ENCODE assay signal across 9 cellular contexts in genomic region chr5:32504923-32505596, GRCh38.
DNase-seq lines count a peak whose midpoint lies in the region; ATAC-seq and TF ChIP-seq lines count a peak whose summit lies in the region.
"Had no signal": no experiment of that assay in that cellular context is flagged by ENCODE, and none has a peak within 500 bp of the region (broad histone marks: within the 10 kb centered on the region; RNA-seq: fewer than 3 reads in every experiment).

No MANE protein-coding gene starts in this region.

- H3K27me3 Mint-ChIP-seq in stimulated activated naive CD8-positive, alpha-beta T cell treated with anti-CD3 and anti-CD28 coated beads, Interleukin-15, amount 100 ng/mL, for 72 hours = peaks cover 47% of the 10 kb centered on the region

- H3K4me1 Mint-ChIP-seq in stimulated activated naive CD8-positive, alpha-beta T cell treated with anti-CD3 and anti-CD28 coated beads, Interleukin-15, amount 100 ng/mL, for 72 hours = peaks cover 14% of the 10 kb centered on the region

- peak overlapping the region; percentile 39; the same call in 1 of the 2 replicates for H3K27ac ChIP-seq in MM.1S (ENCODE audit: low read length)

- TF ChIP-seq CTCF in MM.1S (IDR thresholded peaks at IDR 0.05; ENCODE audit: low read length) = no peak
- TF ChIP-seq CTCF in foreskin fibroblast (IDR thresholded peaks at IDR 0.05; ENCODE audit: low read depth, low read length) = no peak

- no peak for ATAC-seq in GM21576 (IDR thresholded peaks at IDR 0.05; ENCODE audit: unreplicated experiment)
- ATAC-seq in GM21619 (IDR thresholded peaks at IDR 0.05; ENCODE audit: unreplicated experiment) = no peak
- ATAC-seq in stimulated activated naive CD8-positive, alpha-beta T cell treated with anti-CD3 and anti-CD28 coated beads, Interleukin-15, amount 100 ng/mL, for 72 hours = no peak

- H3K79me2 ChIP-seq in MM.1S (ENCODE audit: low read length) = no peaks in the 10 kb centered on the region

- H3K4me2 ChIP-seq in MM.1S (ENCODE audit: low read depth, low read length) = peak overlapping the region; percentile 54

- peak; percentile 84 for DNase-seq in COLO668 (lab: John Stamatoyannopoulos, UW; ENCODE audit: unreplicated experiment)
- peak; percentile 68 for DNase-seq in MM.1S
- DNase-seq in T1000 (lab: John Stamatoyannopoulos, UW) = peak; percentile 54
- peak; percentile 93 to 96 for DNase-seq in foreskin fibroblast
- peak; percentile 30 to 94 (median 68) for DNase-seq in posterior cingulate gyrus
- DNase-seq in stimulated activated naive CD8-positive, alpha-beta T cell treated with anti-CD3 and anti-CD28 coated beads, Interleukin-15, amount 100 ng/mL, for 72 hours = no peak
- DNase-seq: activated naive CD8-positive, alpha-beta T cell treated with anti-CD3 and anti-CD28 coated beads, Interleukin-2, amount 10 ng/mL, durations not matched to agents 7 days and 5 days had no signal

- H3K4me3 ChIP-seq in MM.1S (ENCODE audit: low read length) = no peak overlapping the region; the same call in 1 of the 2 replicates
- peak overlapping the region; percentile 14 to 46 for H3K4me3 ChIP-seq in foreskin fibroblast (ENCODE audit: low read depth in 1 of 2, low read length in 2 of 2)

- H2AFZ ChIP-seq in MM.1S (ENCODE audit: low read length) = peak overlapping the region; percentile 9; the same call in 1 of the 2 replicates

- H3K4me1 ChIP-seq in MM.1S (ENCODE audit: low read length) = peaks cover 28% of the 10 kb centered on the region

- intact Hi-C loops in posterior cingulate gyrus (cut with DNase I) = loop anchor here (2.0 kb wide), 1 partner anchor 82 kb away; no protein-coding TSS in a partner anchor

- H3K4me3 Mint-ChIP-seq in stimulated activated naive CD8-positive, alpha-beta T cell treated with anti-CD3 and anti-CD28 coated beads, Interleukin-15, amount 100 ng/mL, for 72 hours = no peak overlapping the region
- H3K4me3 Mint-ChIP-seq: activated naive CD8-positive, alpha-beta T cell treated with anti-CD3 and anti-CD28 coated beads, Interleukin-2, amount 10 ng/mL, durations not matched to agents 7 days and 5 days had no signal

- no peaks in the 10 kb centered on the region for H3K27me3 ChIP-seq in MM.1S (replicated peaks; ENCODE audit: insufficient read depth, low read length)

- no peaks in the 10 kb centered on the region for H3K36me3 ChIP-seq in MM.1S (replicated peaks; ENCODE audit: insufficient read depth, low read length)

- no peaks in the 10 kb centered on the region for H3K9me3 Mint-ChIP-seq in stimulated activated naive CD8-positive, alpha-beta T cell treated with anti-CD3 and anti-CD28 coated beads, Interleukin-15, amount 100 ng/mL, for 72 hours
- H3K9me3 Mint-ChIP-seq: activated naive CD8-positive, alpha-beta T cell treated with anti-CD3 and anti-CD28 coated beads, Interleukin-2, amount 10 ng/mL, durations not matched to agents 7 days and 5 days had no signal

- H3K27ac Mint-ChIP-seq in stimulated activated naive CD8-positive, alpha-beta T cell treated with anti-CD3 and anti-CD28 coated beads, Interleukin-15, amount 100 ng/mL, for 72 hours = no peak overlapping the region
- H3K27ac Mint-ChIP-seq: activated naive CD8-positive, alpha-beta T cell treated with anti-CD3 and anti-CD28 coated beads, Interleukin-2, amount 10 ng/mL, durations not matched to agents 7 days and 5 days had no signal

- H4K20me1 ChIP-seq in MM.1S (ENCODE audit: insufficient read depth, low read length) = no peaks in the 10 kb centered on the region

- H3F3A ChIP-seq in MM.1S (ENCODE audit: insufficient read depth, low read length) = peaks cover 12% of the 10 kb centered on the region

- H3K9me3 ChIP-seq in MM.1S (replicated peaks; ENCODE audit: insufficient read depth, low read length) = no peaks in the 10 kb centered on the region

- no peaks in the 10 kb centered on the region for H3K9me2 ChIP-seq in MM.1S (replicated peaks; ENCODE audit: insufficient read depth, low read length)

- H3K9ac ChIP-seq in MM.1S (ENCODE audit: low read length) = no peak overlapping the region

Comparison
In these comparisons a context has a peak if more than half of its experiments do, and no peak if none do; other contexts are left out.
1. DNase-seq: peak in COLO668 (single experiment), MM.1S (single experiment), T1000 (single experiment), foreskin fibroblast (2 of 2) and posterior cingulate gyrus (10 of 10); none in stimulated activated naive CD8-positive, alpha-beta T cell treated with anti-CD3 and anti-CD28 coated beads, Interleukin-15, amount 100 ng/mL, for 72 hours (0 of 2).